In genomic region chr12:101829639-101830390, GRCh38 we compare ENCODE assay signal across 8 cellular contexts. TPM values are rescaled to one million over a fixed set of nuclear protein-coding genes. Genes with fewer than 3 reads are reported as not detected.
DNase-seq lines count a peak whose midpoint lies in the region; ATAC-seq, FAIRE-seq and TF ChIP-seq lines count a peak whose summit lies in the region.

No MANE protein-coding gene starts in this region.

- H3K27me3 Mint-ChIP-seq in endodermal cell (ENCODE audit: insufficient read depth) (no peaks in the 10 kb centered on the region), nephron (ENCODE audit: low read depth) (peaks cover 4% of the 10 kb centered on the region)

- ATAC-seq in GM19023 (IDR thresholded peaks at IDR 0.05; ENCODE audit: unreplicated experiment), result no peak
- no peak for ATAC-seq in GM18519 (IDR thresholded peaks at IDR 0.05; ENCODE audit: low FRiP score, unreplicated experiment)

- H3K4me1 ChIP-seq in Peyer's patch, result peaks cover 0 to 22% (median 6%) of the 10 kb centered on the region in 4 donors
- H3K4me1 ChIP-seq in endodermal cell (ENCODE audit: control insufficient read depth, insufficient read depth, low read length), result peaks cover 3% of the 10 kb centered on the region

- peak overlapping the region; percentile 77 for H3K9ac ChIP-seq in endodermal cell (ENCODE audit: extremely low read depth, low read length, poor library complexity, severe bottlenecking)

- peak overlapping the region; percentile 87 for H3K27ac Mint-ChIP-seq in endodermal cell
- H3K27ac Mint-ChIP-seq in nephron, result peak overlapping the region; percentile 70 to 81 (median 77)

- H3K9me3 Mint-ChIP-seq in endodermal cell, result no peaks in the 10 kb centered on the region
- H3K9me3 Mint-ChIP-seq in nephron, result no peaks in the 10 kb centered on the region

- H3K4me3 Mint-ChIP-seq in endodermal cell, result peak overlapping the region; percentile 91
- peak overlapping the region; percentile 98 to 99 (median 99) for H3K4me3 Mint-ChIP-seq in nephron

- H3K9me3 ChIP-seq in Peyer's patch, result no peaks in the 10 kb centered on the region
- no peaks in the 10 kb centered on the region for H3K9me3 ChIP-seq in endodermal cell (ENCODE audit: control insufficient read depth, low read length)

- no peaks in the 10 kb centered on the region for H3K36me3 Mint-ChIP-seq in endodermal cell (ENCODE audit: low read depth)
- no peaks in the 10 kb centered on the region for H3K36me3 Mint-ChIP-seq in nephron (ENCODE audit: low read depth)

- TF ChIP-seq POLR2A in GM12891 (IDR thresholded peaks at IDR 0.05; ENCODE audit: low read depth, low read length) (no peak), Peyer's patch (IDR thresholded peaks at IDR 0.05) (no peak)

- H3K27ac ChIP-seq in Peyer's patch (peak overlapping the region; percentile 87 to 92 (median 87)), endodermal cell (ENCODE audit: low read depth, low read length) (no peak overlapping the region)

- FAIRE-seq in GM12891 (lab: Jason Lieb, UNC), result peak; percentile 65

- H3K36me3 ChIP-seq in Peyer's patch (no peaks in the 10 kb centered on the region), endodermal cell (ENCODE audit: control insufficient read depth, insufficient read depth, low read length) (no peaks in the 10 kb centered on the region)

- H3K4me3 ChIP-seq in Peyer's patch, result peak overlapping the region; percentile 77 to 93 (median 80)
- peak overlapping the region; percentile 92 for H3K4me3 ChIP-seq in endodermal cell (ENCODE audit: low read length)

- peaks cover 9% of the 10 kb centered on the region for H3K4me1 Mint-ChIP-seq in endodermal cell
- peaks cover 38% of the 10 kb centered on the region for H3K4me1 Mint-ChIP-seq in nephron

- peak; percentile 2 for DNase-seq in A172 (ENCODE audit: low spot score)
- no peak for DNase-seq in GM12891 (ENCODE audit: insufficient read length, low spot score)
- DNase-seq in Peyer's patch, result peak in 1 of 3 donors; percentile 32
- DNase-seq in endodermal cell, result no peak
- no peak for DNase-seq in ecto neural progenitor cell (ENCODE audit: low spot score)

- 16 to 25% methylated on average over 8 to 13 of the region's 13 CpGs for WGBS in endodermal cell (ENCODE audit: insufficient coverage in 1 of 2, insufficient read length in 1 of 2), 2 experiments

- no peaks in the 10 kb centered on the region for H3K27me3 ChIP-seq in Peyer's patch
- no peaks in the 10 kb centered on the region for H3K27me3 ChIP-seq in endodermal cell (ENCODE audit: control insufficient read depth, insufficient read depth, low read length, poor library complexity, severe bottlenecking)

- no peak for TF ChIP-seq CTCF in Peyer's patch (IDR thresholded peaks at IDR 0.05)
- TF ChIP-seq CTCF in endodermal cell (conservative IDR thresholded peaks at IDR 0.05), result no peak
- TF ChIP-seq CTCF in nephron (IDR thresholded peaks at IDR 0.05; ENCODE audit: unreplicated experiment in 3 of 3), result no peak

TF ChIP-seq in GM12891, 5 proteins besides CTCF, POLR2A, EP300 and RAD21:
- no peak for TF ChIP-seq SPI1 (IDR thresholded peaks at IDR 0.05; ENCODE audit: low read depth, low read length)
- TF ChIP-seq PAX5 (IDR thresholded peaks at IDR 0.05; ENCODE audit: insufficient read depth, low read length, severe bottlenecking), result no peak
- no peak for TF ChIP-seq TAF1 (IDR thresholded peaks at IDR 0.05; ENCODE audit: low read depth, low read length)
- no peak for TF ChIP-seq POLR2AphosphoS5 (IDR thresholded peaks at IDR 0.05; ENCODE audit: low read depth, low read length)
- TF ChIP-seq POU2F2 (IDR thresholded peaks at IDR 0.05; ENCODE audit: low read depth, low read length), result no peak

RNA-seq across cellular contexts. Expression of gene GNPTAB, which starts 0.9 kb away (rescaled TPM):
- 15.6 and 19.0 TPM in 2 replicates for total RNA-seq in A172 (2014; rRNA removed; shearing (Covaris generic))
- 12.4 TPM for polyA plus RNA-seq in GM12891 (2012; ENCODE audit: low read depth, missing spikeins)
- total RNA-seq in Peyer's patch (10 to 100 TPM; 27.1 to 91.6 (median 31.3) TPM), endodermal cell (10 to 100 TPM; 27.8 to 30.5 TPM)
- polyA plus RNA-seq in endodermal cell (2013, experiment 1 of 2), result 14.4 TPM
- 13.5 TPM for polyA plus RNA-seq in endodermal cell (2013, experiment 2 of 2)

RNA-seq across cellular contexts. Expression of gene DRAM1, which starts 47.6 kb away (rescaled TPM):
- 32.6 and 37.3 TPM in 2 replicates for total RNA-seq in A172 (2014; rRNA removed; shearing (Covaris generic))
- polyA plus RNA-seq in GM12891 (2012; ENCODE audit: low read depth, missing spikeins), result 37.6 TPM
- total RNA-seq in Peyer's patch, result 1 to 10 TPM; 3.2 to 7.4 (median 5.7) TPM
- 1 to 10 TPM in 1 of 2 donors, under 1 TPM in 1; 0.91 to 1.3 TPM for total RNA-seq in endodermal cell
- polyA plus RNA-seq in endodermal cell (2013, experiment 1 of 2), result 3.5 TPM
- polyA plus RNA-seq in endodermal cell (2013, experiment 2 of 2), result 3.1 TPM
